Comparison of ENCODE assay signal across 19 cellular contexts in genomic region chr12:2681426-2682205, GRCh38.
A peak's percentile ranks its signal among the peaks of the same experiment; 100 is the strongest.
DNase-seq lines count a peak whose midpoint lies in the region; ATAC-seq and TF ChIP-seq lines count a peak whose summit lies in the region.
"Had no signal": no experiment of that assay in that cellular context is flagged by ENCODE, and none has a peak within 500 bp of the region (broad histone marks: within the 10 kb centered on the region; RNA-seq: fewer than 3 reads in every experiment).

No MANE protein-coding gene starts in this region.

- intact Hi-C loops in activated naive CD4-positive, alpha-beta T cell treated with anti-CD3 and anti-CD28 coated beads for 36 hours (cut with micrococcal nuclease) = loop anchor here (5.0 to 10.0 kb wide), 2 partner anchors 53 to 101 kb away; no protein-coding TSS in a partner anchor
- intact Hi-C loops in right cardiac atrium (cut with DNase I) (no loop called here), A673 (cut with micrococcal nuclease; ENCODE audit: unreplicated experiment) (no loop called here)

- H3K27me3 ChIP-seq in right cardiac atrium (ENCODE audit: control insufficient read depth, insufficient read depth) = no peaks in the 10 kb centered on the region
- no peaks in the 10 kb centered on the region for H3K27me3 ChIP-seq in A673 (replicated peaks; ENCODE audit: insufficient read depth, low read depth, low read length, poor library complexity)
- H3K27me3 ChIP-seq: body of pancreas, hepatocyte had no signal

- no TSS peak for BruUV-seq in A673 (replicated peaks; lab: Mats Ljungman, UMichigan)

- TF ChIP-seq CTCF in endothelial cell (IDR thresholded peaks at IDR 0.05; ENCODE audit: unreplicated experiment) = no peak
- no peak for TF ChIP-seq CTCF in nephron progenitor cell (IDR thresholded peaks at IDR 0.05)
- no peak for TF ChIP-seq CTCF in A673 (conservative IDR thresholded peaks at IDR 0.05; ENCODE audit: low read depth, low read length)

- no peak overlapping the region for H3K4me3 Mint-ChIP-seq in activated naive CD4-positive, alpha-beta T cell treated with anti-CD3 and anti-CD28 coated beads, Interleukin-2, amount 10 ng/mL, durations not matched to agents 7 days and 5 days
- H3K4me3 Mint-ChIP-seq in activated naive CD4-positive, alpha-beta T cell treated with anti-CD3 and anti-CD28 coated beads for 36 hours = no peak overlapping the region
- H3K4me3 Mint-ChIP-seq in endothelial cell (ENCODE audit: unreplicated experiment) = peak overlapping the region; percentile 48
- H3K4me3 Mint-ChIP-seq in nephron progenitor cell = no peak overlapping the region

- H3K36me3 Mint-ChIP-seq in activated naive CD4-positive, alpha-beta T cell treated with anti-CD3 and anti-CD28 coated beads, Interleukin-2, amount 10 ng/mL, durations not matched to agents 7 days and 5 days = peaks cover 2% of the 10 kb centered on the region
- no peaks in the 10 kb centered on the region for H3K36me3 Mint-ChIP-seq in activated naive CD4-positive, alpha-beta T cell treated with anti-CD3 and anti-CD28 coated beads for 36 hours (ENCODE audit: low read depth)
- peaks cover 20% of the 10 kb centered on the region for H3K36me3 Mint-ChIP-seq in endothelial cell (ENCODE audit: low read depth, unreplicated experiment)
- H3K36me3 Mint-ChIP-seq in nephron progenitor cell (ENCODE audit: low read depth) = peaks cover 5% of the 10 kb centered on the region

- POLR2A ChIA-PET in A673 (lab: Charles Lee; ENCODE audit: low non-redundant PET) = no interaction called here

- CTCF ChIA-PET in activated naive CD4-positive, alpha-beta T cell treated with anti-CD3 and anti-CD28 coated beads, Interleukin-2, amount 10 ng/mL, durations not matched to agents 7 days and 5 days (lab: Charles Lee) = interaction anchor here (1.0 to 1.5 kb wide), 3 partner anchors 9 to 103 kb away, joined by 3 read pairs; no protein-coding TSS in a partner anchor
- CTCF ChIA-PET in activated naive CD4-positive, alpha-beta T cell treated with anti-CD3 and anti-CD28 coated beads for 36 hours (lab: Charles Lee) = interaction anchor here (1.2 to 4.4 kb wide), 3 partner anchors 9 to 103 kb away, joined by 3 to 42 read pairs (median 4); no protein-coding TSS in a partner anchor
- CTCF ChIA-PET in A673 (lab: Charles Lee) = no interaction called here

- H3K9me3 Mint-ChIP-seq in activated naive CD4-positive, alpha-beta T cell treated with anti-CD3 and anti-CD28 coated beads, Interleukin-2, amount 10 ng/mL, durations not matched to agents 7 days and 5 days = peaks cover 2% of the 10 kb centered on the region
- peaks cover 1% of the 10 kb centered on the region for H3K9me3 Mint-ChIP-seq in activated naive CD4-positive, alpha-beta T cell treated with anti-CD3 and anti-CD28 coated beads for 36 hours
- H3K9me3 Mint-ChIP-seq in endothelial cell (ENCODE audit: unreplicated experiment) (no peaks in the 10 kb centered on the region), nephron progenitor cell (peaks cover 4% of the 10 kb centered on the region)

- ATAC-seq in right cardiac atrium (no peak), HG02571 (IDR thresholded peaks at IDR 0.05; ENCODE audit: unreplicated experiment) (no peak)
- ATAC-seq: body of pancreas had no signal

- peak overlapping the region; percentile 17 for H3K27ac Mint-ChIP-seq in activated naive CD4-positive, alpha-beta T cell treated with anti-CD3 and anti-CD28 coated beads, Interleukin-2, amount 10 ng/mL, durations not matched to agents 7 days and 5 days
- H3K27ac Mint-ChIP-seq in activated naive CD4-positive, alpha-beta T cell treated with anti-CD3 and anti-CD28 coated beads for 36 hours = no peak overlapping the region
- H3K27ac Mint-ChIP-seq in endothelial cell (ENCODE audit: unreplicated experiment) (peak overlapping the region; percentile 67), nephron progenitor cell (peak overlapping the region; percentile 60)

- H3K36me3 ChIP-seq in A673 (ENCODE audit: insufficient read depth, low read length, poor library complexity, severe bottlenecking) = no peaks in the 10 kb centered on the region
- H3K36me3 ChIP-seq: HAP-1 had no signal

- H3K4me1 Mint-ChIP-seq in activated naive CD4-positive, alpha-beta T cell treated with anti-CD3 and anti-CD28 coated beads, Interleukin-2, amount 10 ng/mL, durations not matched to agents 7 days and 5 days = peaks cover 14% of the 10 kb centered on the region
- H3K4me1 Mint-ChIP-seq in activated naive CD4-positive, alpha-beta T cell treated with anti-CD3 and anti-CD28 coated beads for 36 hours (ENCODE audit: low read depth) = peaks cover 5% of the 10 kb centered on the region
- H3K4me1 Mint-ChIP-seq in endothelial cell (ENCODE audit: unreplicated experiment) (peaks cover 18% of the 10 kb centered on the region), nephron progenitor cell (peaks cover 56% of the 10 kb centered on the region)

- peaks cover 6% of the 10 kb centered on the region for H3K27me3 Mint-ChIP-seq in activated naive CD4-positive, alpha-beta T cell treated with anti-CD3 and anti-CD28 coated beads, Interleukin-2, amount 10 ng/mL, durations not matched to agents 7 days and 5 days
- H3K27me3 Mint-ChIP-seq in activated naive CD4-positive, alpha-beta T cell treated with anti-CD3 and anti-CD28 coated beads for 36 hours (ENCODE audit: low read depth) = no peaks in the 10 kb centered on the region
- H3K27me3 Mint-ChIP-seq in endothelial cell (ENCODE audit: unreplicated experiment) (peaks cover 15% of the 10 kb centered on the region), nephron progenitor cell (ENCODE audit: low read depth, poor library complexity) (peaks cover 5% of the 10 kb centered on the region)

- H3K27ac ChIP-seq in right cardiac atrium (ENCODE audit: low read length) (no peak overlapping the region), A673 (ENCODE audit: low read depth, low read length, poor library complexity, severe bottlenecking) (no peak overlapping the region)
- H3K27ac ChIP-seq: body of pancreas, hepatocyte, left ventricle myocardium inferior, skin epidermis had no signal

- no peak for DNase-seq in activated naive CD4-positive, alpha-beta T cell treated with anti-CD3 and anti-CD28 coated beads, Interleukin-2, amount 10 ng/mL, durations not matched to agents 7 days and 5 days
- no peak for DNase-seq in activated naive CD4-positive, alpha-beta T cell treated with anti-CD3 and anti-CD28 coated beads for 36 hours
- no peak for DNase-seq in endothelial cell (ENCODE audit: low spot score)
- no peak for DNase-seq in nephron progenitor cell
- no peak for DNase-seq in right cardiac atrium
- no peak for DNase-seq in A673 (ENCODE audit: low spot score)
- no peak for DNase-seq in stimulated activated CD4-positive, alpha-beta T cell treated with anti-CD3 and anti-CD28 coated beads, Interleukin-2, amount 100 ng/mL, for 48 hours
- DNase-seq: activated effector memory CD4-positive, alpha-beta T cell treated with Interleukin-2 at 50 U/mL for 16 hours; activated T-cell treated with anti-CD3 and anti-CD28 coated beads for 4 hours; body of pancreas; effector CD8-positive, alpha-beta T cell; left ventricle myocardium inferior; SHP77 treated with DMSO at 0.1 percent for 48 hours; substantia nigra had no signal

- 60% methylated on average over 13 of the region's 13 CpGs for WGBS in right cardiac atrium

- H3K9me3 ChIP-seq in right cardiac atrium (ENCODE audit: control insufficient read depth, low read length) = no peaks in the 10 kb centered on the region
- no peaks in the 10 kb centered on the region for H3K9me3 ChIP-seq in A673 (ENCODE audit: low read depth, low read length, poor library complexity, severe bottlenecking)
- H3K9me3 ChIP-seq: body of pancreas, HAP-1, left ventricle myocardium inferior had no signal

- H3K4me1 ChIP-seq in right cardiac atrium (ENCODE audit: control insufficient read depth, insufficient read depth, low read length) = no peaks in the 10 kb centered on the region
- H3K4me1 ChIP-seq in A673 (ENCODE audit: insufficient read depth, low read length, poor library complexity, severe bottlenecking) = no peaks in the 10 kb centered on the region
- H3K4me1 ChIP-seq: body of pancreas, HAP-1 had no signal

- H3K4me3 ChIP-seq in right cardiac atrium (ENCODE audit: low read length) (no peak overlapping the region), A673 (ENCODE audit: low read depth, low read length, poor library complexity, severe bottlenecking) (no peak overlapping the region)
- H3K4me3 ChIP-seq: body of pancreas, GM12878, HAP-1, hepatocyte, left ventricle myocardium inferior, skin epidermis had no signal
